ENCODE assay signal across 13 cellular contexts in genomic region chr13:23469901-23470525, GRCh38. TPM values are rescaled to one million over a fixed set of nuclear protein-coding genes. Genes with fewer than 3 reads are reported as not detected.
DNase-seq lines count a peak whose midpoint lies in the region; ATAC-seq, FAIRE-seq and TF ChIP-seq lines count a peak whose summit lies in the region.
"Had no signal": no experiment of that assay in that cellular context is flagged by ENCODE, and none has a peak within 500 bp of the region (broad histone marks: within the 10 kb centered on the region; RNA-seq: fewer than 3 reads in every experiment).

No MANE protein-coding gene starts in this region.

- H3K36me3 Mint-ChIP-seq in GM23338 (ENCODE audit: low read depth): no peaks in the 10 kb centered on the region
- H3K36me3 Mint-ChIP-seq in stimulated activated naive B cell treated with anti-CD40 and anti-IgM and Interleukin-4, amounts not matched to agents 10 μg/mL and 1 μg/mL and 100 μg/mL, for 72 hours: no peaks in the 10 kb centered on the region

- H3K9me2 ChIP-seq in GM23338 (ENCODE audit: insufficient read depth): no peaks in the 10 kb centered on the region

- H3K9me3 ChIP-seq in keratinocyte (ENCODE audit: control insufficient read depth, low read depth, low read length): no peaks in the 10 kb centered on the region
- H3K9me3 ChIP-seq: A549, SJCRH30 had no signal

- H3K9ac ChIP-seq in keratinocyte (ENCODE audit: control insufficient read depth, extremely low read depth, insufficient read depth, low read length): no peak overlapping the region

- FAIRE-seq in keratinocyte (lab: Jason Lieb, UNC): no peak
- FAIRE-seq: A549, H54, small intestine had no signal

- H4K20me1 ChIP-seq in GM23338 (replicated peaks; ENCODE audit: insufficient read depth): no peaks in the 10 kb centered on the region
- H4K20me1 ChIP-seq in keratinocyte (ENCODE audit: control insufficient read depth, extremely low read depth, insufficient read depth, low read length): no peaks in the 10 kb centered on the region

- H3K4me3 Mint-ChIP-seq in GM23338: no peak overlapping the region
- no peak overlapping the region for H3K4me3 Mint-ChIP-seq in stimulated activated naive B cell treated with anti-CD40 and anti-IgM and Interleukin-4, amounts not matched to agents 10 μg/mL and 1 μg/mL and 100 μg/mL, for 72 hours

- no peaks in the 10 kb centered on the region for H3K9me3 Mint-ChIP-seq in GM23338
- no peaks in the 10 kb centered on the region for H3K9me3 Mint-ChIP-seq in stimulated activated naive B cell treated with anti-CD40 and anti-IgM and Interleukin-4, amounts not matched to agents 10 μg/mL and 1 μg/mL and 100 μg/mL, for 72 hours

- H3K27ac ChIP-seq in GM23338 (ENCODE audit: low read depth): no peak overlapping the region
- no peak overlapping the region for H3K27ac ChIP-seq in keratinocyte (ENCODE audit: control insufficient read depth, insufficient read depth, low read length)
- H3K27ac ChIP-seq: A549, SJCRH30 had no signal

- TF ChIP-seq CTCF in GM23338 (conservative IDR thresholded peaks at IDR 0.05; ENCODE audit: low read depth in 2 of 2) (no peak), keratinocyte (optimal IDR thresholded peaks at IDR 0.05 in 1 of 3, IDR thresholded peaks at IDR 0.05 in 1 of 3, conservative IDR thresholded peaks at IDR 0.05 in 1 of 3; ENCODE audit: extremely low read depth in 1 of 3, insufficient read depth in 2 of 3, low read length in 3 of 3) (no peak)

- DNase-seq in A172 (ENCODE audit: low spot score) (peak; percentile 9), GM23338 (ENCODE audit: low spot score) (peak; percentile 58), astrocyte of the hippocampus (ENCODE audit: low read depth, low spot score) (peak; percentile 77), keratinocyte (ENCODE audit: low read depth, low spot score) (no peak), cortex of kidney (lab: John Stamatoyannopoulos, UW) (no peak), RKO (ENCODE audit: low spot score) (no peak), DMS153 treated with DMSO at 0.1 percent for 48 hours (lab: John Stamatoyannopoulos, UW; ENCODE audit: unreplicated experiment) (no peak)
- DNase-seq in stimulated activated naive B cell treated with anti-CD40 and anti-IgM and Interleukin-4, amounts not matched to agents 10 μg/mL and 1 μg/mL and 100 μg/mL, for 72 hours: no peak
- DNase-seq: activated CD4-positive, alpha-beta T cell treated with anti-CD3 and anti-CD28 coated beads for 1 hour; small intestine had no signal

- dilution Hi-C loops in keratinocyte (cut with MboI; ENCODE audit: extremely low pct_ligation_motif_present, low sequenced_read_pairs): no loop called here

- no peak for ATAC-seq in GM23338
- ATAC-seq in stimulated activated naive B cell treated with anti-CD40 and anti-IgM and Interleukin-4, amounts not matched to agents 10 μg/mL and 1 μg/mL and 100 μg/mL, for 72 hours (replicated peaks): no peak
- ATAC-seq: A549 had no signal

- H3K27ac Mint-ChIP-seq in GM23338: no peak overlapping the region
- no peak overlapping the region for H3K27ac Mint-ChIP-seq in stimulated activated naive B cell treated with anti-CD40 and anti-IgM and Interleukin-4, amounts not matched to agents 10 μg/mL and 1 μg/mL and 100 μg/mL, for 72 hours

- no peak overlapping the region; the same call in 1 of the 2 replicates for H3K4me2 ChIP-seq in GM23338
- peak overlapping the region; percentile 40 for H3K4me2 ChIP-seq in keratinocyte (ENCODE audit: control insufficient read depth, extremely low read depth, insufficient read depth, low read depth, low read length)
- H3K4me2 ChIP-seq: A549 had no signal

- peaks cover 11% of the 10 kb centered on the region for H3K27me3 ChIP-seq in GM23338 (ENCODE audit: insufficient read depth)
- H3K27me3 ChIP-seq in keratinocyte (ENCODE audit: control insufficient read depth, extremely low read depth, insufficient read depth, low read length): no peaks in the 10 kb centered on the region
- H3K27me3 ChIP-seq: SJCRH30 had no signal

- H3K27me3 Mint-ChIP-seq in GM23338 (ENCODE audit: insufficient read depth, low read depth, poor library complexity): peaks cover 14% of the 10 kb centered on the region
- H3K27me3 Mint-ChIP-seq in stimulated activated naive B cell treated with anti-CD40 and anti-IgM and Interleukin-4, amounts not matched to agents 10 μg/mL and 1 μg/mL and 100 μg/mL, for 72 hours: peaks cover 32 to 33% of the 10 kb centered on the region in 2 donors

- H3K4me3 ChIP-seq in GM23338: no peak overlapping the region
- no peak overlapping the region for H3K4me3 ChIP-seq in keratinocyte (ENCODE audit: control insufficient read depth in 2 of 3, extremely low read depth in 1 of 3, insufficient read depth in 2 of 3, low read depth in 1 of 3, low read length in 3 of 3)
- H3K4me3 ChIP-seq: A549 had no signal

- peaks cover 24% of the 10 kb centered on the region for H3K4me1 Mint-ChIP-seq in GM23338
- peaks cover 6 to 11% of the 10 kb centered on the region in 2 donors for H3K4me1 Mint-ChIP-seq in stimulated activated naive B cell treated with anti-CD40 and anti-IgM and Interleukin-4, amounts not matched to agents 10 μg/mL and 1 μg/mL and 100 μg/mL, for 72 hours

- H2AFZ ChIP-seq in GM23338: no peak overlapping the region
- no peak overlapping the region for H2AFZ ChIP-seq in keratinocyte (ENCODE audit: control insufficient read depth, low read length)

- H3K79me2 ChIP-seq in GM23338 (replicated peaks; ENCODE audit: insufficient read depth) (no peaks in the 10 kb centered on the region), keratinocyte (ENCODE audit: control insufficient read depth, insufficient read depth, low read length) (no peaks in the 10 kb centered on the region)

- H3K36me3 ChIP-seq in GM23338 (ENCODE audit: insufficient read depth): no peaks in the 10 kb centered on the region
- no peaks in the 10 kb centered on the region for H3K36me3 ChIP-seq in keratinocyte (ENCODE audit: control insufficient read depth in 2 of 2, extremely low read depth in 1 of 2, insufficient read depth in 2 of 2, low read length in 2 of 2)
- H3K36me3 ChIP-seq: SJCRH30 had no signal

- H3K9me1 ChIP-seq in keratinocyte (ENCODE audit: control insufficient read depth, extremely low read depth, insufficient read depth, low read length): no peaks in the 10 kb centered on the region

- H3F3A ChIP-seq in GM23338 (replicated peaks; ENCODE audit: low read depth): no peaks in the 10 kb centered on the region

- H3K4me1 ChIP-seq in GM23338 (ENCODE audit: insufficient read depth): peaks cover 28% of the 10 kb centered on the region
- H3K4me1 ChIP-seq in keratinocyte (ENCODE audit: control insufficient read depth, extremely low read depth, insufficient read depth, low read length): no peaks in the 10 kb centered on the region

RNA-seq across cellular contexts. Expression of gene SACS, which starts 36.5 kb away (rescaled TPM):
- total RNA-seq in A172 (2014; rRNA removed; shearing (Covaris generic)): 36.2 and 49.7 TPM in 2 replicates
- 58.7 and 60.6 TPM in 2 replicates for total RNA-seq in GM23338 (2014; rRNA removed; shearing (Covaris generic))
- polyA plus RNA-seq in GM23338 (2016; fragmentation: Nextera tagmentation; extraction: Ambion mirVana) (13.0 and 13.8 TPM in 2 replicates), keratinocyte (7.8 to 13.5 TPM (median 11.2 TPM) in 3 replicates)
- polyA plus RNA-seq in keratinocyte (2011; ENCODE audit: low read depth): 3.7 TPM
- 3.8 and 6.8 TPM in 2 replicates for polyA plus RNA-seq in keratinocyte (2011; cell fraction: cytosol; rRNA removed)
- polyA plus RNA-seq in keratinocyte (2011; cell fraction: nucleus; rRNA removed): 15.3 and 22.9 TPM in 2 replicates
- 3.2 and 10.5 TPM in 2 replicates for polyA plus RNA-seq in keratinocyte (2012; ENCODE audit: low replicate concordance)
- 43.4 to 82.7 TPM (median 61.2 TPM) in 3 replicates for polyA minus RNA-seq in keratinocyte
- polyA minus RNA-seq in keratinocyte (2011; cell fraction: cytosol; rRNA and poly(A)+ RNA removed): 22.1 TPM
- polyA minus RNA-seq in keratinocyte (2011; cell fraction: nucleus; rRNA and poly(A)+ RNA removed): 60.2 and 89.0 TPM in 2 replicates

Comparison
In these comparisons a context has a peak if more than half of its experiments do, and no peak if none do; other contexts are left out.
1. DNase-seq: peak in A172 (single experiment), GM23338 (single experiment) and astrocyte of the hippocampus (single experiment); none in keratinocyte (single experiment), cortex of kidney (single experiment), RKO (single experiment), stimulated activated naive B cell treated with anti-CD40 and anti-IgM and Interleukin-4, amounts not matched to agents 10 μg/mL and 1 μg/mL and 100 μg/mL, for 72 hours (single experiment) and DMS153 treated with DMSO at 0.1 percent for 48 hours (single experiment).